In genomic region chr1:230725256-230726012, GRCh38 we compare ENCODE assay signal across 1 cellular context.
TF ChIP-seq lines count a peak whose summit lies in the region.

No MANE protein-coding gene starts in this region.

TF ChIP-seq in HepG2, 621 proteins besides CTCF, POLR2A, EP300 and RAD21 (continued from another document and continues in another):
- TF ChIP-seq NPAS2 (CRISPR knock-in tag; IDR thresholded peaks at IDR 0.05; ENCODE audit: borderline replicate concordance) = no peak
- no peak for TF ChIP-seq ELF4 (CRISPR knock-in tag; IDR thresholded peaks at IDR 0.05; ENCODE audit: borderline replicate concordance)
- TF ChIP-seq PHF5A (CRISPR knock-in tag; IDR thresholded peaks at IDR 0.05; ENCODE audit: low read depth, unreplicated experiment) = no peak
- no peak for TF ChIP-seq PAF1 (CRISPR knock-in tag; IDR thresholded peaks at IDR 0.05)
- no peak for TF ChIP-seq ADNP (CRISPR knock-in tag; IDR thresholded peaks at IDR 0.05)
- TF ChIP-seq ESRRA (CRISPR knock-in tag; IDR thresholded peaks at IDR 0.05; ENCODE audit: low read depth) = no peak
- TF ChIP-seq ZNF367 (CRISPR knock-in tag; IDR thresholded peaks at IDR 0.05; ENCODE audit: borderline replicate concordance) = no peak
- TF ChIP-seq ZNF577 (CRISPR knock-in tag; IDR thresholded peaks at IDR 0.05; ENCODE audit: borderline replicate concordance, low read depth) = no peak
- TF ChIP-seq CENPBD1 (CRISPR knock-in tag; IDR thresholded peaks at IDR 0.05; ENCODE audit: borderline replicate concordance, low read depth) = no peak
- no peak for TF ChIP-seq FOXC1 (CRISPR knock-in tag; IDR thresholded peaks at IDR 0.05; ENCODE audit: borderline replicate concordance)
- no peak for TF ChIP-seq ZNF672 (CRISPR knock-in tag; IDR thresholded peaks at IDR 0.05)
- TF ChIP-seq ZNF530 (CRISPR knock-in tag; IDR thresholded peaks at IDR 0.05; ENCODE audit: low read depth) = no peak
- 0 out of 2 replicates have a peak, but pooled peaks have one; percentile 27 for TF ChIP-seq ZNF710 (CRISPR knock-in tag; IDR thresholded peaks at IDR 0.05; ENCODE audit: borderline replicate concordance)
- TF ChIP-seq CBFB (CRISPR knock-in tag; IDR thresholded peaks at IDR 0.05) = no peak
- TF ChIP-seq BORCS8-MEF2B (CRISPR knock-in tag; IDR thresholded peaks at IDR 0.05) = no peak
- TF ChIP-seq ELK4 (CRISPR knock-in tag; IDR thresholded peaks at IDR 0.05; ENCODE audit: borderline replicate concordance) = no peak
- TF ChIP-seq RCOR2 (CRISPR knock-in tag; IDR thresholded peaks at IDR 0.05) = peak; percentile 65
- no peak for TF ChIP-seq PLSCR1 (CRISPR knock-in tag; IDR thresholded peaks at IDR 0.05; ENCODE audit: borderline replicate concordance)
- no peak for TF ChIP-seq DZIP1 (CRISPR knock-in tag; IDR thresholded peaks at IDR 0.05)
- TF ChIP-seq NR0B2 (CRISPR knock-in tag; IDR thresholded peaks at IDR 0.05) = no peak
- no peak for TF ChIP-seq ZNF546 (CRISPR knock-in tag; conservative IDR thresholded peaks at IDR 0.05)
- TF ChIP-seq YY1 (IDR thresholded peaks at IDR 0.05; ENCODE audit: insufficient read depth, insufficient replicate concordance, low read depth, low read length) = no peak
- TF ChIP-seq YEATS4 (CRISPR knock-in tag; IDR thresholded peaks at IDR 0.05; ENCODE audit: borderline replicate concordance) = no peak
- TF ChIP-seq ZNF12 (CRISPR knock-in tag; IDR thresholded peaks at IDR 0.05) = peak; percentile 71; the same call in 1 of the 2 replicates
- no peak for TF ChIP-seq PAX8 (CRISPR knock-in tag; IDR thresholded peaks at IDR 0.05; ENCODE audit: borderline replicate concordance)
- TF ChIP-seq NFYB (CRISPR knock-in tag; IDR thresholded peaks at IDR 0.05) = no peak
- TF ChIP-seq NFAT5 (CRISPR knock-in tag; IDR thresholded peaks at IDR 0.05) = no peak
- TF ChIP-seq ZBTB26 (CRISPR knock-in tag; IDR thresholded peaks at IDR 0.05; ENCODE audit: borderline replicate concordance) = no peak
- TF ChIP-seq PRPF4 (IDR thresholded peaks at IDR 0.05; ENCODE audit: low read depth, low read length, poor library complexity, severe bottlenecking) = no peak
- TF ChIP-seq WIZ (CRISPR knock-in tag; IDR thresholded peaks at IDR 0.05) = no peak
- no peak for TF ChIP-seq FUBP1 (CRISPR knock-in tag; IDR thresholded peaks at IDR 0.05; ENCODE audit: borderline replicate concordance)
